In genomic region chr17:1153795-1154546, GRCh38 we compare ENCODE assay signal across 8 cellular contexts. TPM values are rescaled to one million over a fixed set of nuclear protein-coding genes. Genes with fewer than 3 reads are reported as not detected.
DNase-seq lines count a peak whose midpoint lies in the region; TF ChIP-seq lines count a peak whose summit lies in the region.

No MANE protein-coding gene starts in this region.

- peaks cover 85% of the 10 kb centered on the region for H4K20me1 ChIP-seq in BLaER1

- H3K9me3 Mint-ChIP-seq in immature natural killer cell, result no peaks in the 10 kb centered on the region
- H3K9me3 Mint-ChIP-seq in activated T-helper 2 cell treated with anti-CD3 and anti-CD28 coated beads, Interferon-gamma antibody, Interleukin-2, Interleukin-4, amounts not matched to agents 10 μg/mL and 5 μg/mL and 100 μg/mL, durations not matched to agents 14 hours and 24 hours and 36 hours, result no peaks in the 10 kb centered on the region

- no peak overlapping the region for H3K4me3 ChIP-seq in BLaER1
- no peak overlapping the region for H3K4me3 ChIP-seq in MG63
- no peak overlapping the region for H3K4me3 ChIP-seq in iPS-20b (ENCODE audit: low read length)

- H3K27me3 Mint-ChIP-seq in immature natural killer cell (ENCODE audit: low read depth in 3 of 3), result peaks cover 0 to 2% (median 0%) of the 10 kb centered on the region in 3 donors
- H3K27me3 Mint-ChIP-seq in activated T-helper 2 cell treated with anti-CD3 and anti-CD28 coated beads, Interferon-gamma antibody, Interleukin-2, Interleukin-4, amounts not matched to agents 10 μg/mL and 5 μg/mL and 100 μg/mL, durations not matched to agents 14 hours and 24 hours and 36 hours (ENCODE audit: low read depth), result no peaks in the 10 kb centered on the region

- H3K4me1 Mint-ChIP-seq in immature natural killer cell, result peaks cover 1 to 5% of the 10 kb centered on the region in 2 donors
- H3K4me1 Mint-ChIP-seq in activated T-helper 2 cell treated with anti-CD3 and anti-CD28 coated beads, Interferon-gamma antibody, Interleukin-2, Interleukin-4, amounts not matched to agents 10 μg/mL and 5 μg/mL and 100 μg/mL, durations not matched to agents 14 hours and 24 hours and 36 hours (ENCODE audit: low read depth), result no peaks in the 10 kb centered on the region

- CTCF ChIA-PET in GM10248 (lab: Yijun Ruan, JAX), result interaction anchor here (1.0 to 1.8 kb wide), 2 partner anchors 16 to 33 kb away, joined by 3 to 4 read pairs; no protein-coding TSS in a partner anchor

- peaks cover 5% of the 10 kb centered on the region; the same call in 1 of the 2 replicates for H3K4me1 ChIP-seq in BLaER1
- no peaks in the 10 kb centered on the region for H3K4me1 ChIP-seq in iPS-20b (ENCODE audit: insufficient read depth, low read length)

- no peak overlapping the region for H3K27ac Mint-ChIP-seq in immature natural killer cell
- H3K27ac Mint-ChIP-seq in activated T-helper 2 cell treated with anti-CD3 and anti-CD28 coated beads, Interferon-gamma antibody, Interleukin-2, Interleukin-4, amounts not matched to agents 10 μg/mL and 5 μg/mL and 100 μg/mL, durations not matched to agents 14 hours and 24 hours and 36 hours, result no peak overlapping the region

- H3K9ac ChIP-seq in BLaER1 (no peak overlapping the region), iPS-20b (ENCODE audit: low read depth, low read length) (peak overlapping the region; percentile 36; the same call in 1 of the 2 replicates)

- POLR2A ChIA-PET in GM10248 (lab: Yijun Ruan, JAX), result no interaction called here

- intact Hi-C loops in activated T-helper 2 cell treated with anti-CD3 and anti-CD28 coated beads, Interferon-gamma antibody, Interleukin-2, Interleukin-4, amounts not matched to agents 10 μg/mL and 5 μg/mL and 100 μg/mL, durations not matched to agents 14 hours and 24 hours and 36 hours (cut with micrococcal nuclease), result no loop called here

- H3K9me3 ChIP-seq in BLaER1 (no peaks in the 10 kb centered on the region), MG63 (no peaks in the 10 kb centered on the region), iPS-20b (ENCODE audit: insufficient read depth, low read depth, low read length) (no peaks in the 10 kb centered on the region)

- peaks cover 3 to 11% (median 7%) of the 10 kb centered on the region in 3 donors for H3K36me3 Mint-ChIP-seq in immature natural killer cell
- no peaks in the 10 kb centered on the region for H3K36me3 Mint-ChIP-seq in activated T-helper 2 cell treated with anti-CD3 and anti-CD28 coated beads, Interferon-gamma antibody, Interleukin-2, Interleukin-4, amounts not matched to agents 10 μg/mL and 5 μg/mL and 100 μg/mL, durations not matched to agents 14 hours and 24 hours and 36 hours (ENCODE audit: low read depth)

- H3K27me3 ChIP-seq in BLaER1 (no peaks in the 10 kb centered on the region), MG63 (no peaks in the 10 kb centered on the region), iPS-20b (ENCODE audit: insufficient read depth, low read length) (no peaks in the 10 kb centered on the region)

- H3K27ac ChIP-seq in BLaER1, result 0 out of 2 replicates have a peak overlapping the region, but pooled peaks have one; percentile 13
- H3K27ac ChIP-seq in iPS-20b (ENCODE audit: low read length), result no peak overlapping the region

- H3K4me3 Mint-ChIP-seq in immature natural killer cell, result no peak overlapping the region
- H3K4me3 Mint-ChIP-seq in activated T-helper 2 cell treated with anti-CD3 and anti-CD28 coated beads, Interferon-gamma antibody, Interleukin-2, Interleukin-4, amounts not matched to agents 10 μg/mL and 5 μg/mL and 100 μg/mL, durations not matched to agents 14 hours and 24 hours and 36 hours (ENCODE audit: low read depth), result no peak overlapping the region

- TF ChIP-seq CTCF in GM10248 (IDR thresholded peaks at IDR 0.05; ENCODE audit: control extremely low read depth, extremely low read depth, low read depth, missing control alignments), result no peak

- H3K36me3 ChIP-seq in BLaER1 (peaks cover 27% of the 10 kb centered on the region), MG63 (no peaks in the 10 kb centered on the region), iPS-20b (ENCODE audit: insufficient read depth, low read depth, low read length) (no peaks in the 10 kb centered on the region)

- peak; percentile 65 for DNase-seq in MG63
- peak; percentile 83 for DNase-seq in amniotic epithelial cell (ENCODE audit: low read depth)
- no peak for DNase-seq in GM10248 (ENCODE audit: extremely low spot score)
- DNase-seq in immature natural killer cell, result no peak
- DNase-seq in activated CD8-positive, alpha-beta memory T cell treated with anti-CD3 and anti-CD28 coated beads for 24 hours, result no peak
- DNase-seq in activated T-helper 2 cell treated with anti-CD3 and anti-CD28 coated beads, Interferon-gamma antibody, Interleukin-2, Interleukin-4, amounts not matched to agents 10 μg/mL and 5 μg/mL and 100 μg/mL, durations not matched to agents 14 hours and 24 hours and 36 hours (ENCODE audit: low spot score), result no peak

- H3K4me2 ChIP-seq in BLaER1, result no peak overlapping the region

RNA-seq across cellular contexts. Expression of gene ABR, which starts 25.8 kb away (rescaled TPM):
- total RNA-seq in MG63 (2014; rRNA removed; shearing (Covaris generic); ENCODE audit: low replicate concordance), result 7.3 and 24.0 TPM in 2 replicates
- polyA plus RNA-seq in immature natural killer cell, result 10 to 100 TPM; 11.2 to 36.2 (median 14.8) TPM
- total RNA-seq in activated T-helper 2 cell treated with anti-CD3 and anti-CD28 coated beads, Interferon-gamma antibody, Interleukin-2, Interleukin-4, amounts not matched to agents 10 μg/mL and 5 μg/mL and 100 μg/mL, durations not matched to agents 14 hours and 24 hours and 36 hours, result 69.3 and 75.3 TPM in 2 replicates

Comparison
In these comparisons a context has a peak if more than half of its experiments do, and no peak if none do; other contexts are left out.
1. DNase-seq: peak in MG63 (single experiment) and amniotic epithelial cell (single experiment); none in GM10248 (single experiment), immature natural killer cell (0 of 3), activated CD8-positive, alpha-beta memory T cell treated with anti-CD3 and anti-CD28 coated beads for 24 hours (single experiment) and activated T-helper 2 cell treated with anti-CD3 and anti-CD28 coated beads, Interferon-gamma antibody, Interleukin-2, Interleukin-4, amounts not matched to agents 10 μg/mL and 5 μg/mL and 100 μg/mL, durations not matched to agents 14 hours and 24 hours and 36 hours (single experiment).